In genomic region chr2:25674003-25674362, GRCh38 we compare ENCODE assay signal across 8 cellular contexts. TPM values are rescaled to one million over a fixed set of nuclear protein-coding genes. Genes with fewer than 3 reads are reported as not detected.
DNase-seq lines count a peak whose midpoint lies in the region; ATAC-seq and TF ChIP-seq lines count a peak whose summit lies in the region.

No MANE protein-coding gene starts in this region.

- H3K27me3 Mint-ChIP-seq in Caco-2 (ENCODE audit: insufficient read depth, unreplicated experiment): no peaks in the 10 kb centered on the region

- POLR2A ChIA-PET in Caco-2 (lab: Charles Lee): interaction anchor here (0.6 kb wide), 1 partner anchor 59 kb away, joined by 3 read pairs; no protein-coding TSS in a partner anchor

- peak overlapping the region; percentile 22 for H3K27ac Mint-ChIP-seq in Caco-2 (ENCODE audit: unreplicated experiment)

- H3K79me2 ChIP-seq in OCI-LY3 (ENCODE audit: low read length) (peaks cover 21% of the 10 kb centered on the region), parathyroid adenoma (no peaks in the 10 kb centered on the region)

- peak overlapping the region; percentile 89 for H2AFZ ChIP-seq in OCI-LY3 (ENCODE audit: low read depth, low read length)
- H2AFZ ChIP-seq in parathyroid adenoma: peak overlapping the region; percentile 85

- H3K4me1 Mint-ChIP-seq in Caco-2 (ENCODE audit: low read depth, unreplicated experiment): peaks cover 6% of the 10 kb centered on the region

- H3K36me3 ChIP-seq in Caco-2 (ENCODE audit: control insufficient read depth, insufficient read depth, low read length): no peaks in the 10 kb centered on the region
- no peaks in the 10 kb centered on the region for H3K36me3 ChIP-seq in OCI-LY3 (replicated peaks; ENCODE audit: low read depth, low read length)
- H3K36me3 ChIP-seq in parathyroid adenoma (ENCODE audit: control insufficient read depth, insufficient read depth, low read length): no peaks in the 10 kb centered on the region

- CTCF ChIA-PET in Caco-2 (lab: Charles Lee): interaction anchor here (0.6 to 2.0 kb wide), 5 partner anchors 9 to 67 kb away, joined by 3 to 7 read pairs (median 5); no protein-coding TSS in a partner anchor

- H3K36me3 Mint-ChIP-seq in Caco-2 (ENCODE audit: insufficient read depth, unreplicated experiment): peaks cover 5% of the 10 kb centered on the region

- no peak for DNase-seq in Caco-2
- no peak for DNase-seq in epithelial cell of prostate (ENCODE audit: low read depth, low spot score)
- no peak for DNase-seq in central memory CD4-positive, alpha-beta T cell

- H3K9ac ChIP-seq in OCI-LY3 (ENCODE audit: low read length) (peak overlapping the region; percentile 79), parathyroid adenoma (no peak overlapping the region)

- H3K9me3 ChIP-seq in Caco-2: no peaks in the 10 kb centered on the region
- no peaks in the 10 kb centered on the region for H3K9me3 ChIP-seq in OCI-LY3 (ENCODE audit: insufficient read depth, low read length)
- H3K9me3 ChIP-seq in parathyroid adenoma (ENCODE audit: control insufficient read depth, low read length): no peaks in the 10 kb centered on the region

- TF ChIP-seq CTCF in Caco-2 (IDR thresholded peaks at IDR 0.05; ENCODE audit: insufficient read depth in 1 of 2, low read depth in 1 of 2, low read length in 1 of 2, severe bottlenecking in 1 of 2, unreplicated experiment in 1 of 2): no peak
- TF ChIP-seq CTCF in OCI-LY3 (IDR thresholded peaks at IDR 0.05; ENCODE audit: low read depth, low read length): no peak
- TF ChIP-seq CTCF in parathyroid adenoma (IDR thresholded peaks at IDR 0.05): no peak

- no peaks in the 10 kb centered on the region for H3K9me3 Mint-ChIP-seq in Caco-2 (ENCODE audit: unreplicated experiment)

- H4K20me1 ChIP-seq in OCI-LY3 (ENCODE audit: insufficient read depth, low read length): no peaks in the 10 kb centered on the region; the same call in 1 of the 2 replicates

- peak overlapping the region; percentile 65 for H3K4me3 ChIP-seq in Caco-2 (ENCODE audit: low read depth, low read length)
- peak overlapping the region; percentile 98 for H3K4me3 ChIP-seq in OCI-LY3 (ENCODE audit: low read length)
- H3K4me3 ChIP-seq in parathyroid adenoma (ENCODE audit: low read depth, low read length): peak overlapping the region; percentile 64

- H3K4me1 ChIP-seq in Caco-2 (0 out of 2 replicates have a peak, but pooled peaks cover 4% of the 10 kb centered on the region), OCI-LY3 (ENCODE audit: low read length) (peaks cover 7% of the 10 kb centered on the region; the same call in 1 of the 2 replicates), parathyroid adenoma (peaks cover 6% of the 10 kb centered on the region)

- no peaks in the 10 kb centered on the region for H3K27me3 ChIP-seq in Caco-2 (replicated peaks; ENCODE audit: control insufficient read depth, insufficient read depth, low read length)
- H3K27me3 ChIP-seq in OCI-LY3 (ENCODE audit: low read depth, low read length): peaks cover 15% of the 10 kb centered on the region
- H3K27me3 ChIP-seq in parathyroid adenoma (ENCODE audit: control insufficient read depth, insufficient read depth, low read length): no peaks in the 10 kb centered on the region

- H3K4me2 ChIP-seq in OCI-LY3 (ENCODE audit: low read length) (peak overlapping the region; percentile 88), parathyroid adenoma (ENCODE audit: low read length) (peak overlapping the region; percentile 99)

- peak overlapping the region; percentile 75 for H3K4me3 Mint-ChIP-seq in Caco-2 (ENCODE audit: unreplicated experiment)

- no peak overlapping the region for H3K27ac ChIP-seq in OCI-LY3 (ENCODE audit: low read length)
- H3K27ac ChIP-seq in epithelial cell of prostate: peak overlapping the region; percentile 61
- peak overlapping the region; percentile 58 for H3K27ac ChIP-seq in parathyroid adenoma

- intact Hi-C loops in Caco-2 (cut with micrococcal nuclease; ENCODE audit: unreplicated experiment): no loop called here

- no TSS peak for BruUV-seq in Caco-2 (replicated peaks; lab: Mats Ljungman, UMichigan)

- ATAC-seq in HG03175 (IDR thresholded peaks at IDR 0.05; ENCODE audit: unreplicated experiment): no peak
- no peak for ATAC-seq in HG03196 (IDR thresholded peaks at IDR 0.05; ENCODE audit: unreplicated experiment)
- ATAC-seq in HG03139 (IDR thresholded peaks at IDR 0.05; ENCODE audit: unreplicated experiment): no peak

RNA-seq across cellular contexts. Expression of gene DTNB, which starts 0.6 kb away (rescaled TPM):
- total RNA-seq in Caco-2 (2022): 47.2 and 50.4 TPM in 2 replicates
